ENCODE assay signal across 1 cellular context in genomic region chr1:179293340-179294327, GRCh38.
TF ChIP-seq lines count a peak whose summit lies in the region.

Gene SOAT1, plus strand, starts transcription at chr1:179293797. Its CDS starts 8,888 bp downstream, at chr1:179302685.

TF ChIP-seq in HepG2, 621 proteins besides CTCF, POLR2A, EP300 and RAD21 (continued from another document):
- peak; percentile 64 for TF ChIP-seq TFDP2 (CRISPR knock-in tag; IDR thresholded peaks at IDR 0.05)
- TF ChIP-seq RBM22 (optimal IDR thresholded peaks at IDR 0.05; ENCODE audit: low read length), result no peak
- no peak for TF ChIP-seq ZNF746 (CRISPR knock-in tag; IDR thresholded peaks at IDR 0.05)
- TF ChIP-seq SCMH1 (CRISPR knock-in tag; IDR thresholded peaks at IDR 0.05; ENCODE audit: borderline replicate concordance), result no peak
- TF ChIP-seq, protein P1, sequence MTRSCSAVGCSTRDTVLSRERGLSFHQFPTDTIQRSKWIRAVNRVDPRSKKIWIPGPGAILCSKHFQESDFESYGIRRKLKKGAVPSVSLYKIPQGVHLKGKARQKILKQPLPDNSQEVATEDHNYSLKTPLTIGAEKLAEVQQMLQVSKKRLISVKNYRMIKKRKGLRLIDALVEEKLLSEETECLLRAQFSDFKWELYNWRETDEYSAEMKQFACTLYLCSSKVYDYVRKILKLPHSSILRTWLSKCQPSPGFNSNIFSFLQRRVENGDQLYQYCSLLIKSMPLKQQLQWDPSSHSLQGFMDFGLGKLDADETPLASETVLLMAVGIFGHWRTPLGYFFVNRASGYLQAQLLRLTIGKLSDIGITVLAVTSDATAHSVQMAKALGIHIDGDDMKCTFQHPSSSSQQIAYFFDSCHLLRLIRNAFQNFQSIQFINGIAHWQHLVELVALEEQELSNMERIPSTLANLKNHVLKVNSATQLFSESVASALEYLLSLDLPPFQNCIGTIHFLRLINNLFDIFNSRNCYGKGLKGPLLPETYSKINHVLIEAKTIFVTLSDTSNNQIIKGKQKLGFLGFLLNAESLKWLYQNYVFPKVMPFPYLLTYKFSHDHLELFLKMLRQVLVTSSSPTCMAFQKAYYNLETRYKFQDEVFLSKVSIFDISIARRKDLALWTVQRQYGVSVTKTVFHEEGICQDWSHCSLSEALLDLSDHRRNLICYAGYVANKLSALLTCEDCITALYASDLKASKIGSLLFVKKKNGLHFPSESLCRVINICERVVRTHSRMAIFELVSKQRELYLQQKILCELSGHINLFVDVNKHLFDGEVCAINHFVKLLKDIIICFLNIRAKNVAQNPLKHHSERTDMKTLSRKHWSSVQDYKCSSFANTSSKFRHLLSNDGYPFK (CRISPR knock-in tag; IDR thresholded peaks at IDR 0.05; ENCODE audit: borderline replicate concordance), result peak; percentile 34; the same call in 1 of the 2 replicates
- no peak for TF ChIP-seq ZNF496 (CRISPR knock-in tag; IDR thresholded peaks at IDR 0.05; ENCODE audit: insufficient replicate concordance)
- no peak; the same call in 1 of the 2 replicates for TF ChIP-seq ZNF709 (CRISPR knock-in tag; IDR thresholded peaks at IDR 0.05)
- TF ChIP-seq ZNF232 (CRISPR knock-in tag; IDR thresholded peaks at IDR 0.05; ENCODE audit: borderline replicate concordance), result no peak; the same call in 1 of the 2 replicates
- no peak for TF ChIP-seq RNF2 (conservative IDR thresholded peaks at IDR 0.05; ENCODE audit: low read depth)
- no peak for TF ChIP-seq SNRNP70 (IDR thresholded peaks at IDR 0.05; ENCODE audit: low read depth, low read length)
- TF ChIP-seq ZNF160 (CRISPR knock-in tag; IDR thresholded peaks at IDR 0.05), result no peak; the same call in 1 of the 2 replicates
- peak; percentile 30 for TF ChIP-seq DR1 (CRISPR knock-in tag; IDR thresholded peaks at IDR 0.05)
- TF ChIP-seq ZNF343 (CRISPR knock-in tag; IDR thresholded peaks at IDR 0.05), result peak; percentile 94
- TF ChIP-seq ZSCAN21 (CRISPR knock-in tag; IDR thresholded peaks at IDR 0.05; ENCODE audit: borderline replicate concordance), result peak; percentile 71; the same call in 1 of the 2 replicates
- TF ChIP-seq, protein P2, sequence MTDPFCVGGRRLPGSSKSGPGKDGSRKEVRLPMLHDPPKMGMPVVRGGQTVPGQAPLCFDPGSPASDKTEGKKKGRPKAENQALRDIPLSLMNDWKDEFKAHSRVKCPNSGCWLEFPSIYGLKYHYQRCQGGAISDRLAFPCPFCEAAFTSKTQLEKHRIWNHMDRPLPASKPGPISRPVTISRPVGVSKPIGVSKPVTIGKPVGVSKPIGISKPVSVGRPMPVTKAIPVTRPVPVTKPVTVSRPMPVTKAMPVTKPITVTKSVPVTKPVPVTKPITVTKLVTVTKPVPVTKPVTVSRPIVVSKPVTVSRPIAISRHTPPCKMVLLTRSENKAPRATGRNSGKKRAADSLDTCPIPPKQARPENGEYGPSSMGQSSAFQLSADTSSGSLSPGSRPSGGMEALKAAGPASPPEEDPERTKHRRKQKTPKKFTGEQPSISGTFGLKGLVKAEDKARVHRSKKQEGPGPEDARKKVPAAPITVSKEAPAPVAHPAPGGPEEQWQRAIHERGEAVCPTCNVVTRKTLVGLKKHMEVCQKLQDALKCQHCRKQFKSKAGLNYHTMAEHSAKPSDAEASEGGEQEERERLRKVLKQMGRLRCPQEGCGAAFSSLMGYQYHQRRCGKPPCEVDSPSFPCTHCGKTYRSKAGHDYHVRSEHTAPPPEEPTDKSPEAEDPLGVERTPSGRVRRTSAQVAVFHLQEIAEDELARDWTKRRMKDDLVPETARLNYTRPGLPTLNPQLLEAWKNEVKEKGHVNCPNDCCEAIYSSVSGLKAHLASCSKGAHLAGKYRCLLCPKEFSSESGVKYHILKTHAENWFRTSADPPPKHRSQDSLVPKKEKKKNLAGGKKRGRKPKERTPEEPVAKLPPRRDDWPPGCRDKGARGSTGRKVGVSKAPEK (CRISPR knock-in tag; IDR thresholded peaks at IDR 0.05; ENCODE audit: borderline replicate concordance), result peak; percentile 49; the same call in 1 of the 2 replicates
- no peak for TF ChIP-seq HNF4A (CRISPR knock-in tag; IDR thresholded peaks at IDR 0.05)
- TF ChIP-seq ZNF317 (CRISPR knock-in tag; IDR thresholded peaks at IDR 0.05), result no peak
- TF ChIP-seq, protein P3, sequence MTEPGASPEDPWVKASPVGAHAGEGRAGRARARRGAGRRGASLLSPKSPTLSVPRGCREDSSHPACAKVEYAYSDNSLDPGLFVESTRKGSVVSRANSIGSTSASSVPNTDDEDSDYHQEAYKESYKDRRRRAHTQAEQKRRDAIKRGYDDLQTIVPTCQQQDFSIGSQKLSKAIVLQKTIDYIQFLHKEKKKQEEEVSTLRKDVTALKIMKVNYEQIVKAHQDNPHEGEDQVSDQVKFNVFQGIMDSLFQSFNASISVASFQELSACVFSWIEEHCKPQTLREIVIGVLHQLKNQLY (CRISPR knock-in tag; IDR thresholded peaks at IDR 0.05), result no peak; the same call in 1 of the 2 replicates
- no peak for TF ChIP-seq ZNF260 (CRISPR knock-in tag; IDR thresholded peaks at IDR 0.05; ENCODE audit: borderline replicate concordance, low read depth)
- no peak for TF ChIP-seq ATAD3A (CRISPR knock-in tag; IDR thresholded peaks at IDR 0.05)
- TF ChIP-seq ADNP (CRISPR knock-in tag; IDR thresholded peaks at IDR 0.05), result no peak
- TF ChIP-seq BRD4 (CRISPR knock-in tag; IDR thresholded peaks at IDR 0.05), result peak; percentile 63; the same call in 1 of the 2 replicates
- TF ChIP-seq IKZF5 (CRISPR knock-in tag; IDR thresholded peaks at IDR 0.05), result peak; percentile 68; the same call in 1 of the 2 replicates
- peak; percentile 78 for TF ChIP-seq CREB1 (IDR thresholded peaks at IDR 0.05)
- peak; percentile 41; the same call in 1 of the 2 replicates for TF ChIP-seq CREB1 (CRISPR knock-in tag; IDR thresholded peaks at IDR 0.05)
- TF ChIP-seq ZNF816 (CRISPR knock-in tag; IDR thresholded peaks at IDR 0.05; ENCODE audit: borderline replicate concordance), result peak; percentile 56; the same call in 1 of the 2 replicates
- TF ChIP-seq MEF2D (CRISPR knock-in tag; IDR thresholded peaks at IDR 0.05), result peak; percentile 60; the same call in 1 of the 2 replicates
- TF ChIP-seq ZNF577 (CRISPR knock-in tag; IDR thresholded peaks at IDR 0.05; ENCODE audit: borderline replicate concordance, low read depth), result no peak
